13 cellular contexts compared by ENCODE assay signal in the genomic region with DNA sequence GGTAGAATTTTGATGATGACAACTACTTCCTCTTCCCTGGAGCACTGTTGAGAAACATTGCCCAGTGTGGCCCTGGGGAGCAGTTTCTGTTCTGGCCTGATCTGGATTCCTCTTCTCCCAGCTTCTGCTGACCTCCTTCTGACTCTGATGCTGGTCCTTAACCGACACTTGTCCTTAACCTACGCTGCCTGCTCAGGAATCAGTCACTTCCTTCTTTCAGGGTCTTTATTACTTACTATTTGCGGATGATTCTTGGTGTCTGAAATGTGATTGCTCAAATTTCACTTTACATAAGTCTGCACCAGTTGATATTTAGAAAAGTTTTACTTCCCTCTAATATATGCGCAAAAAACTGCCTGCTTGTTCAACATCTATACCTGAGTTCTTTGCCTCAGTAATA.
DNase-seq lines count a peak whose midpoint lies in the region; ATAC-seq, FAIRE-seq and TF ChIP-seq lines count a peak whose summit lies in the region.
"Had no signal": no experiment of that assay in that cellular context is flagged by ENCODE, and none has a peak within 500 bp of the region (broad histone marks: within the 10 kb centered on the region; RNA-seq: fewer than 3 reads in every experiment).

No MANE protein-coding gene starts in this region.

- peaks cover 3% of the 10 kb centered on the region for H3K9me3 Mint-ChIP-seq in activated CD4-positive, alpha-beta T cell treated with anti-CD3 and anti-CD28 coated beads, Interleukin-2, amount 10 ng/mL, durations not matched to agents 7 days and 5 days
- no peaks in the 10 kb centered on the region for H3K9me3 Mint-ChIP-seq in activated naive CD8-positive, alpha-beta T cell treated with anti-CD3 and anti-CD28 coated beads for 36 hours

- no peaks in the 10 kb centered on the region for H4K20me1 ChIP-seq in HepG2 (ENCODE audit: insufficient read depth, low read length)

- no peaks in the 10 kb centered on the region for H3K36me3 ChIP-seq in liver (ENCODE audit: control insufficient read depth in 4 of 4, insufficient read depth in 3 of 4, low read depth in 1 of 4, low read length in 3 of 4)
- no peaks in the 10 kb centered on the region for H3K36me3 ChIP-seq in HepG2 (replicated peaks in 1 of 2; ENCODE audit: control insufficient read depth in 1 of 2, insufficient read depth in 2 of 2, low read length in 2 of 2)
- no peaks in the 10 kb centered on the region for H3K36me3 ChIP-seq in SJCRH30

- in situ Hi-C loops in HepG2 (cut with HindIII; ENCODE audit: extremely low pct_ligation_motif_present, low pct_unique_long_range_greater_than_20kb): no loop called here

- no peak for TF ChIP-seq EP300 in HepG2 (IDR thresholded peaks at IDR 0.05; ENCODE audit: low read depth in 2 of 2, low read length in 2 of 2)
- TF ChIP-seq EP300 in HepG2 (CRISPR knock-in tag; IDR thresholded peaks at IDR 0.05; ENCODE audit: borderline replicate concordance): no peak

- no peak for FAIRE-seq in HepG2 (lab: Jason Lieb, UNC)
- FAIRE-seq: HTR-8/SVneo had no signal

- DNase-seq in HepG2 (ENCODE audit: low spot score) (no peak), NOMO-1 (lab: John Stamatoyannopoulos, UW; ENCODE audit: unreplicated experiment in 2 of 2) (peak; percentile 92 to 99), left colon (peak in 1 of 2 donors; percentile 30), NCI-H510A (lab: John Stamatoyannopoulos, UW) (no peak), SJCRH30 (no peak)
- DNase-seq in activated CD4-positive, alpha-beta T cell treated with anti-CD3 and anti-CD28 coated beads, Interleukin-2, amount 10 ng/mL, durations not matched to agents 7 days and 5 days: no peak
- DNase-seq in activated naive CD8-positive, alpha-beta T cell treated with anti-CD3 and anti-CD28 coated beads for 36 hours: no peak
- DNase-seq: GOT3, NCI-H2171 treated with DMSO at 0.1 percent for 48 hours, T-helper 17 cell had no signal

- TF ChIP-seq RAD21 in liver (IDR thresholded peaks at IDR 0.05) (no peak), HepG2 (CRISPR knock-in tag; IDR thresholded peaks at IDR 0.05) (no peak)

- no TSS peak for BruUV-seq in HepG2 (replicated peaks; lab: Mats Ljungman, UMichigan)

- H3K9ac ChIP-seq in liver (ENCODE audit: low read depth in 1 of 2, low read length in 2 of 2): no peak overlapping the region
- H3K9ac ChIP-seq in HepG2 (ENCODE audit: insufficient read depth, low read depth, low read length): no peak overlapping the region

- TF ChIP-seq POLR2A in HepG2 (IDR thresholded peaks at IDR 0.05; ENCODE audit: insufficient read depth in 1 of 2, low read depth in 2 of 2, low read length in 2 of 2): no peak

- H3K4me1 ChIP-seq in liver (ENCODE audit: control insufficient read depth in 4 of 4, insufficient read depth in 4 of 4, low read length in 3 of 4) (peaks cover 0 to 9% (median 6%) of the 10 kb centered on the region in 4 donors), HepG2 (ENCODE audit: insufficient read depth, low read length) (peaks cover 15% of the 10 kb centered on the region), SJCRH30 (no peaks in the 10 kb centered on the region)

- no peaks in the 10 kb centered on the region for H3K36me3 Mint-ChIP-seq in activated CD4-positive, alpha-beta T cell treated with anti-CD3 and anti-CD28 coated beads, Interleukin-2, amount 10 ng/mL, durations not matched to agents 7 days and 5 days (ENCODE audit: low read depth)
- H3K36me3 Mint-ChIP-seq in activated naive CD8-positive, alpha-beta T cell treated with anti-CD3 and anti-CD28 coated beads for 36 hours: peaks cover 3% of the 10 kb centered on the region

- no peaks in the 10 kb centered on the region for H3K27me3 Mint-ChIP-seq in activated CD4-positive, alpha-beta T cell treated with anti-CD3 and anti-CD28 coated beads, Interleukin-2, amount 10 ng/mL, durations not matched to agents 7 days and 5 days
- no peaks in the 10 kb centered on the region for H3K27me3 Mint-ChIP-seq in activated naive CD8-positive, alpha-beta T cell treated with anti-CD3 and anti-CD28 coated beads for 36 hours
- H3K27me3 Mint-ChIP-seq: T-helper 17 cell had no signal

- no peak overlapping the region for H3K4me2 ChIP-seq in HepG2 (ENCODE audit: low read depth, low read length)

- no peak overlapping the region for H3K4me3 Mint-ChIP-seq in activated CD4-positive, alpha-beta T cell treated with anti-CD3 and anti-CD28 coated beads, Interleukin-2, amount 10 ng/mL, durations not matched to agents 7 days and 5 days
- no peak overlapping the region for H3K4me3 Mint-ChIP-seq in activated naive CD8-positive, alpha-beta T cell treated with anti-CD3 and anti-CD28 coated beads for 36 hours
- H3K4me3 Mint-ChIP-seq: activated T-helper 1 cell treated with anti-CD3 and anti-CD28 coated beads, Interleukin-12 subunit alpha, Interleukin-12 subunit beta, Interleukin-2, Interleukin-4 antibody, amounts not matched to agents 30 ng/mL and 10 ng/mL and 1 ng/mL, durations not matched to agents 14 hours and 24 hours and 36 hours; T-helper 17 cell had no signal

- no peak overlapping the region for H2AFZ ChIP-seq in HepG2 (ENCODE audit: low read length)

- H3K27ac Mint-ChIP-seq in activated CD4-positive, alpha-beta T cell treated with anti-CD3 and anti-CD28 coated beads, Interleukin-2, amount 10 ng/mL, durations not matched to agents 7 days and 5 days: no peak overlapping the region
- no peak overlapping the region for H3K27ac Mint-ChIP-seq in activated naive CD8-positive, alpha-beta T cell treated with anti-CD3 and anti-CD28 coated beads for 36 hours
- H3K27ac Mint-ChIP-seq: activated T-helper 1 cell treated with anti-CD3 and anti-CD28 coated beads, Interleukin-12 subunit alpha, Interleukin-12 subunit beta, Interleukin-2, Interleukin-4 antibody, amounts not matched to agents 30 ng/mL and 10 ng/mL and 1 ng/mL, durations not matched to agents 14 hours and 24 hours and 36 hours; T-helper 17 cell had no signal

- H3K4me3 ChIP-seq in liver (ENCODE audit: low read depth in 1 of 3, low read length in 3 of 3) (no peak overlapping the region), HepG2 (replicated peaks in 1 of 3; ENCODE audit: insufficient read depth in 1 of 3, low read depth in 2 of 3, low read length in 3 of 3) (no peak overlapping the region), SJCRH30 (no peak overlapping the region)

- H3K9me3 ChIP-seq in liver (ENCODE audit: control insufficient read depth in 4 of 4, low read length in 3 of 4) (no peaks in the 10 kb centered on the region), HepG2 (ENCODE audit: low read length) (no peaks in the 10 kb centered on the region), SJCRH30 (replicated peaks) (no peaks in the 10 kb centered on the region)

- intact Hi-C loops in HepG2 (cut with micrococcal nuclease; ENCODE audit: unreplicated experiment) (no loop called here), left colon (cut with DNase I, micrococcal nuclease) (no loop called here)

- TF ChIP-seq CTCF in liver (IDR thresholded peaks at IDR 0.05; ENCODE audit: low read depth, low read length, missing input control) (no peak), HepG2 (CRISPR knock-in tag; IDR thresholded peaks at IDR 0.05) (no peak)

- POLR2A ChIA-PET in HepG2 (lab: Yijun Ruan, JAX): no interaction called here
- POLR2A ChIA-PET in activated CD4-positive, alpha-beta T cell treated with anti-CD3 and anti-CD28 coated beads, Interleukin-2, amount 10 ng/mL, durations not matched to agents 7 days and 5 days (lab: Charles Lee): no interaction called here

- 79% methylated on average over 4 of the region's 4 CpGs for WGBS in liver
- WGBS in HepG2 (ENCODE audit: low lambda C conversion rate): 73% methylated on average over 4 of the region's 4 CpGs

- H3K79me2 ChIP-seq in HepG2 (ENCODE audit: insufficient read depth, low read length): no peaks in the 10 kb centered on the region

- H3K27ac ChIP-seq in liver (ENCODE audit: low read depth in 1 of 2, low read length in 2 of 2) (peak overlapping the region in 1 of 2 donors; percentile 7), HepG2 (ENCODE audit: extremely low read length, insufficient read depth, low read length) (no peak overlapping the region), SJCRH30 (no peak overlapping the region)

- ATAC-seq in HepG2: no peak
- ATAC-seq in left colon: peak; percentile 24
- ATAC-seq: T-helper 17 cell had no signal

- H3K4me1 Mint-ChIP-seq in activated CD4-positive, alpha-beta T cell treated with anti-CD3 and anti-CD28 coated beads, Interleukin-2, amount 10 ng/mL, durations not matched to agents 7 days and 5 days: peaks cover 8% of the 10 kb centered on the region
- peaks cover 18% of the 10 kb centered on the region for H3K4me1 Mint-ChIP-seq in activated naive CD8-positive, alpha-beta T cell treated with anti-CD3 and anti-CD28 coated beads for 36 hours

- H3K27me3 ChIP-seq in liver (ENCODE audit: control insufficient read depth in 4 of 4, insufficient read depth in 4 of 4, low read length in 3 of 4) (no peaks in the 10 kb centered on the region), HepG2 (ENCODE audit: control insufficient read depth in 1 of 2, insufficient read depth in 2 of 2, low read length in 2 of 2) (no peaks in the 10 kb centered on the region), SJCRH30 (no peaks in the 10 kb centered on the region)

- CTCF ChIA-PET in HepG2 (lab: Yijun Ruan, JAX; ENCODE audit: low intra/inter-chr PET ratio, low total read pairs): no interaction called here
- CTCF ChIA-PET in activated CD4-positive, alpha-beta T cell treated with anti-CD3 and anti-CD28 coated beads, Interleukin-2, amount 10 ng/mL, durations not matched to agents 7 days and 5 days (lab: Charles Lee): interaction anchor here (1.3 to 1.4 kb wide), 2 partner anchors 11 to 57 kb away, joined by 3 to 4 read pairs; no protein-coding TSS in a partner anchor

TF ChIP-seq in liver, 16 proteins besides CTCF, POLR2A, EP300 and RAD21:
- TF ChIP-seq, protein P1, sequence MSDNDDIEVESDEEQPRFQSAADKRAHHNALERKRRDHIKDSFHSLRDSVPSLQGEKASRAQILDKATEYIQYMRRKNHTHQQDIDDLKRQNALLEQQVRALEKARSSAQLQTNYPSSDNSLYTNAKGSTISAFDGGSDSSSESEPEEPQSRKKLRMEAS (IDR thresholded peaks at IDR 0.05): no peak
- peak; percentile 13 to 25 for TF ChIP-seq RXRA (IDR thresholded peaks at IDR 0.05)
- peak; percentile 7 for TF ChIP-seq SP1 (IDR thresholded peaks at IDR 0.05)

Comparison
In these comparisons a context has a peak if more than half of its experiments do, and no peak if none do; other contexts are left out.
1. DNase-seq: peak in NOMO-1 (2 of 2); none in HepG2 (single experiment), NCI-H510A (single experiment), activated CD4-positive, alpha-beta T cell treated with anti-CD3 and anti-CD28 coated beads, Interleukin-2, amount 10 ng/mL, durations not matched to agents 7 days and 5 days (single experiment), activated naive CD8-positive, alpha-beta T cell treated with anti-CD3 and anti-CD28 coated beads for 36 hours (single experiment) and SJCRH30 (0 of 2).